28 cellular contexts compared by ENCODE assay signal in the genomic region with DNA sequence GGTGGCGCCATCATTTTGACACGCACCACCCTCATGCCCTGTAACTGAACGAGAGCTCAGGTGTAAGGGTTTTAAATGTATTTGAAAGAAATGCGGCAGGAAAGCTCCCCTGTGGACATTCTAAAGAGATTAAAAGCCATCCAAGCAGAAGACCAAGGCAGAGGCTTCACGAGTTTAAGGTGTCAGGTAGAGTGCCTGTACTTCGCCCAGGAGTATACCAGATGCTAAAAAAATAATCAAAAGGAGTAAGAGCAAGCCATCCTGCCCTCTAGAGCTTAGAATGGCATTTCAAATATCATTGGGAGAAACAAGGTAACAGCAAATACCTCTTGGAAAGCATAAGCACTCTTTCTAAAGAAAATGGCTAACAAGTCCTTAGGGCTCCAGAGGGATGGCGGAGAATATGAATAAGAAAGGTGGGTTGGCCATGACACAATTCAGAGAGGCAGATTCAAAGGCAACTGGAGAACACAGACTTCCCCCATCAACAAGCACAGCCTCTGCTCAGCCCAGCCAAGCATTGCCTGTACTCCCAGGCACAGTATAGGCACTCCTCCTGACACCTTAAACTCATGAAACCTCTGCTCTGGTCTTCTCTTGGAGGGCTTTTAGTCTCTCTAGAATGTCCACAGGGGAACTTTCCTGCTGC.
"Had no signal": no experiment of that assay in that cellular context is flagged by ENCODE, and none has a peak within 500 bp of the region (broad histone marks: within the 10 kb centered on the region; RNA-seq: fewer than 3 reads in every experiment).

No MANE protein-coding gene starts in this region.

- ATAC-seq: activated CD4-positive, alpha-beta T cell treated with anti-CD3 and anti-CD28 coated beads for 36 hours; activated CD4-positive, CD25-positive, alpha-beta regulatory T cell treated with anti-CD3 and anti-CD28 coated beads, Interleukin-2, amount 50 U/mL, for 24 hours; activated CD8-positive, alpha-beta T cell treated with anti-CD3 and anti-CD28 coated beads, Interleukin-2, amount 10 ng/mL, durations not matched to agents 7 days and 5 days; PC-3 had no signal

- H3K27me3 ChIP-seq: brain microvascular endothelial cell, Peyer's patch, SJSA1 had no signal

- H3K4me1 ChIP-seq: Peyer's patch, SJSA1 had no signal

- DNase-seq: activated CD4-positive, alpha-beta T cell treated with anti-CD3 and anti-CD28 coated beads for 36 hours; activated CD4-positive, alpha-beta T cell treated with anti-CD3 and anti-CD28 coated beads, Interleukin-2, amount 10 ng/mL, durations not matched to agents 7 days and 5 days; activated CD4-positive, alpha-beta T cell treated with anti-CD3 and anti-CD28 coated beads, Interleukin-2, amount 50 U/mL, for 48 hours; activated CD8-positive, alpha-beta T cell treated with anti-CD3 and anti-CD28 coated beads, Interleukin-2, amount 10 ng/mL, durations not matched to agents 7 days and 5 days; activated effector memory CD4-positive, alpha-beta T cell treated with Interleukin-2 at 50 U/mL for 16 hours; activated naive CD4-positive, alpha-beta T cell treated with anti-CD3 and anti-CD28 coated beads, Interleukin-2, amount 10 ng/mL, durations not matched to agents 7 days and 5 days; activated naive CD8-positive, alpha-beta T cell treated with anti-CD3 and anti-CD28 coated beads for 36 hours; activated T-cell treated with anti-CD3 and anti-CD28 coated beads, Interleukin-2, amount 50 U/mL, for 48 hours; amniotic stem cell; aorta; brain microvascular endothelial cell; central memory CD4-positive, alpha-beta T cell; MM.1S; MV-4-11; NCI-H1092; NCI-H1436 treated with DMSO at 0.1 percent for 48 hours; NCI-H1694 treated with DMSO at 0.1 percent for 48 hours; NCI-H2029; NCI-H345; NCI-H524 treated with DMSO at 0.1 percent for 48 hours; PC-3; Peyer's patch; RPMI8226; SHP77 treated with DMSO at 0.1 percent for 48 hours; SK-N-SH had no signal

- H3K4me2 ChIP-seq: KMS-11, SK-N-SH had no signal

- H3K9me3 ChIP-seq: Peyer's patch, SJSA1, SK-N-SH had no signal

- H3K27ac ChIP-seq: brain microvascular endothelial cell, KMS-11, Peyer's patch, SJSA1 had no signal

- H3K4me3 ChIP-seq: Peyer's patch, SJSA1 had no signal

- H3K9ac ChIP-seq: KMS-11, SK-N-SH had no signal

- H3K36me3 ChIP-seq: brain microvascular endothelial cell, Peyer's patch, SJSA1 had no signal
